Comparison of ENCODE assay signal across 11 cellular contexts in genomic region chr20:51554538-51555165, GRCh38. TPM values are rescaled to one million over a fixed set of nuclear protein-coding genes. Genes with fewer than 3 reads are reported as not detected.
A peak's percentile ranks its signal among the peaks of the same experiment; 100 is the strongest.
DNase-seq lines count a peak whose midpoint lies in the region; ATAC-seq, FAIRE-seq and TF ChIP-seq lines count a peak whose summit lies in the region.
"Had no signal": no experiment of that assay in that cellular context is flagged by ENCODE, and none has a peak within 500 bp of the region (broad histone marks: within the 10 kb centered on the region; RNA-seq: fewer than 3 reads in every experiment).

No MANE protein-coding gene starts in this region.

- DNase-seq in ELR (ENCODE audit: low read depth) = peak; percentile 97
- DNase-seq in HTR-8/SVneo (ENCODE audit: insufficient read length, low spot score) = no peak
- DNase-seq in dermis blood vessel endothelial cell = peak; percentile 88
- no peak for DNase-seq in omental fat pad (ENCODE audit: low spot score)
- no peak for DNase-seq in left lobe of liver (ENCODE audit: low spot score)
- DNase-seq in RPMI8226 = no peak
- DNase-seq: DND-41, naive B cell, NCI-H1092 treated with DMSO at 0.1 percent for 48 hours, NCI-H774 had no signal

- ATAC-seq in omental fat pad (ENCODE audit: low FRiP score) (peak; percentile 36), left lobe of liver (no peak), HG03439 (IDR thresholded peaks at IDR 0.05; ENCODE audit: unreplicated experiment) (no peak)

- peak; percentile 44 for FAIRE-seq in HTR-8/SVneo (lab: Jason Lieb, UNC)

- TF ChIP-seq CTCF in omental fat pad (IDR thresholded peaks at IDR 0.05) = no peak

RNA-seq across cellular contexts. Expression of gene NFATC2, which starts 12.1 kb away (rescaled TPM):
- total RNA-seq in dermis blood vessel endothelial cell = 4.8 and 8.8 TPM in 2 replicates
- 10 to 100 TPM in 2 of 4 donors, 1 to 10 TPM in 2; 4.1 to 51.5 (median 8.7) TPM for total RNA-seq in omental fat pad
- total RNA-seq in left lobe of liver = 4.6 TPM

Comparison
In these comparisons a context has a peak if more than half of its experiments do, and no peak if none do; other contexts are left out.
1. DNase-seq: peak in ELR (single experiment) and dermis blood vessel endothelial cell (single experiment); none in HTR-8/SVneo (single experiment), omental fat pad (single experiment), left lobe of liver (single experiment) and RPMI8226 (single experiment).